ENCODE assay signal across 16 cellular contexts in the genomic region with DNA sequence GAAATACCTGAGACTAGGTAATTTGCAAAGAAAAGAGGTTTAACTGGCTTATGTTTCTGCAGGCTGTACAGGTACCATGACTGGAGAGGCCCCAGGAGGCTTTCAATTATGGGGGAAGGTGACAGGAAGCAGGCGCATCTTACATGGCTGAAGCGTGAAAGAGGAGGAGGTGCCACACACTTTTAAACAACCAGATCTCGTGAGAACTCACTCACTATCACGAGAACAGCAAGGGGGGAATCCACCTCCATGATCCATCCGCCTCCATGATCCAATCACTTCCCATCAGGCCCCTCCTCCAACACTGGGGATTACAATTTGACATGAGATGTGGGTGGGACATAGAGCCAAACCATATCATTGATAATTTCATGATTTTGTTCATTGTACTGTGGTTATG. TPM values are rescaled to one million over a fixed set of nuclear protein-coding genes. Genes with fewer than 3 reads are reported as not detected.
DNase-seq lines count a peak whose midpoint lies in the region; ATAC-seq, FAIRE-seq and TF ChIP-seq lines count a peak whose summit lies in the region.
"Had no signal": no experiment of that assay in that cellular context is flagged by ENCODE, and none has a peak within 500 bp of the region (broad histone marks: within the 10 kb centered on the region; RNA-seq: fewer than 3 reads in every experiment).

No MANE protein-coding gene starts in this region.

- H4K8ac ChIP-seq in H1 (ENCODE audit: extremely low read depth, insufficient read depth, low read length), result no peak overlapping the region

- peaks cover 0 to 3% (median 0%) of the 10 kb centered on the region in 4 experiments; a peak in 2 of 7 replicates for H3K4me1 ChIP-seq in H1 (replicated peaks in 1 of 4; ENCODE audit: control insufficient read depth in 3 of 4, insufficient read depth in 4 of 4, low read length in 3 of 4)

- H4K20me1 ChIP-seq in H1 (replicated peaks in 1 of 2; ENCODE audit: control insufficient read depth in 1 of 2, insufficient read depth in 2 of 2, low read length in 2 of 2), result peaks cover 3 to 4% of the 10 kb centered on the region in 2 experiments

- H3K27me3 ChIP-seq in CD4-positive, alpha-beta T cell (ENCODE audit: control insufficient read depth, insufficient read depth, low read length), result no peaks in the 10 kb centered on the region
- 0 out of 7 replicates have a peak, but pooled peaks cover 0 to 2% (median 0%) of the 10 kb centered on the region in 4 experiments for H3K27me3 ChIP-seq in H1 (replicated peaks in 1 of 4; ENCODE audit: control insufficient read depth in 3 of 4, extremely low read depth in 1 of 4, insufficient read depth in 3 of 4, low read length in 3 of 4)
- H3K27me3 ChIP-seq: BLaER1 had no signal

- H3K36me3 ChIP-seq in H1 (ENCODE audit: control insufficient read depth in 2 of 4, insufficient read depth in 4 of 4, low read length in 3 of 4), result peaks cover 0 to 1% (median 0%) of the 10 kb centered on the region in 4 experiments; a peak in 2 of 8 replicates

- POLR2A ChIA-PET in CD4-positive, alpha-beta T cell (lab: Charles Lee), result no interaction called here
- POLR2A ChIA-PET in H1 (lab: Charles Lee; ENCODE audit: partially characterized antibody), result no interaction called here

- no peak overlapping the region for H4K91ac ChIP-seq in H1 (replicated peaks; ENCODE audit: insufficient read length, low read length)

- FAIRE-seq in H1 (lab: Jason Lieb, UNC), result no peak
- FAIRE-seq: A204.1, GM12878 had no signal

- H3K27ac Mint-ChIP-seq in CD4-positive, alpha-beta T cell, result no peak overlapping the region
- H3K27ac Mint-ChIP-seq in neural crest cell (ENCODE audit: unreplicated experiment), result no peak overlapping the region
- H3K27ac Mint-ChIP-seq: CD14-positive monocyte; CD8-positive, alpha-beta T cell had no signal

- TF ChIP-seq POLR2A in H1 (IDR thresholded peaks at IDR 0.05; ENCODE audit: control extremely low read depth in 1 of 2, low read depth in 2 of 2, low read length in 2 of 2), result no peak

- no peak overlapping the region for H2AFZ ChIP-seq in H1 (ENCODE audit: low read length)

- H2BK5ac ChIP-seq in H1 (ENCODE audit: low read depth, low read length), result no peak overlapping the region

- no peaks in the 10 kb centered on the region for H3K9me3 ChIP-seq in CD4-positive, alpha-beta T cell (ENCODE audit: control insufficient read depth, low read length)
- H3K9me3 ChIP-seq in H1 (ENCODE audit: insufficient read depth in 2 of 2, low read depth in 1 of 2, low read length in 1 of 2), result no peaks in the 10 kb centered on the region
- H3K9me3 ChIP-seq: BLaER1, HAP-1 had no signal

- no peak overlapping the region for H2BK12ac ChIP-seq in H1 (ENCODE audit: low read depth, low read length)

- CTCF ChIA-PET in CD4-positive, alpha-beta T cell (lab: Charles Lee), result no interaction called here
- CTCF ChIA-PET in H1 (lab: Charles Lee; ENCODE audit: partially characterized antibody), result interaction anchor here (1.6 kb wide), 1 partner anchor 17 kb away, joined by 3 read pairs; no protein-coding TSS in a partner anchor

- H3K56ac ChIP-seq in H1 (replicated peaks; ENCODE audit: insufficient read length, low read depth, low read length), result no peak overlapping the region

- H3K9me3 Mint-ChIP-seq in CD4-positive, alpha-beta T cell, result no peaks in the 10 kb centered on the region
- no peaks in the 10 kb centered on the region for H3K9me3 Mint-ChIP-seq in neural crest cell
- H3K9me3 Mint-ChIP-seq: CD14-positive monocyte; CD8-positive, alpha-beta T cell had no signal

- WGBS in H1 (ENCODE audit: extremely low coverage in 1 of 2, insufficient coverage in 1 of 2, insufficient read length in 1 of 2, insufficient replicate concordance in 2 of 2, low coverage in 1 of 2, low lambda C conversion rate in 2 of 2, missing lambda C conversion rate in 1 of 2), 2 experiments, result 79% methylated on average over 5 of the region's 5 CpGs; no CpG with 5 or more reads in 1 of the 2 experiments

- H2AK5ac ChIP-seq in H1 (ENCODE audit: low read depth, low read length), result no peak overlapping the region

- no peak for DNase-seq in CD4-positive, alpha-beta T cell
- DNase-seq in NCI-H1436 (lab: John Stamatoyannopoulos, UW) (peak; percentile 58), H1 (ENCODE audit: low read depth in 1 of 2, low spot score in 2 of 2) (no peak), neural crest cell (ENCODE audit: low read depth, low spot score) (no peak), NCI-H1092 treated with DMSO at 0.1 percent for 48 hours (lab: John Stamatoyannopoulos, UW) (no peak), T-helper 9 cell (no peak), mesenteric fat pad (ENCODE audit: low spot score) (no peak)
- DNase-seq: Calu3; CD8-positive, alpha-beta T cell; DND-41; EL had no signal

- no peak overlapping the region for H4K5ac ChIP-seq in H1 (ENCODE audit: insufficient read length, low read depth, low read length)

- no peak overlapping the region for H3K9ac ChIP-seq in H1 (replicated peaks in 1 of 4; ENCODE audit: extremely low read depth in 1 of 4, low read depth in 3 of 4, low read length in 3 of 4)
- H3K9ac ChIP-seq: BLaER1 had no signal

- H3K18ac ChIP-seq in H1 (ENCODE audit: extremely low read depth, low read length), result no peak overlapping the region

- H3K4me2 ChIP-seq in H1 (ENCODE audit: insufficient read depth in 1 of 2, low read depth in 2 of 2, low read length in 2 of 2), result no peak overlapping the region
- H3K4me2 ChIP-seq: BLaER1 had no signal

- no peak overlapping the region for H2BK20ac ChIP-seq in H1 (ENCODE audit: low read length)

- intact Hi-C loops in CD4-positive, alpha-beta T cell (cut with DNase I, micrococcal nuclease), result loop anchor here in 1 of 2 experiments (5.0 to 10.0 kb wide), 4 partner anchors 160 to 955 kb away; partner anchors contain the start of genes NUP214, TSC1 and UCK1

- no peak overlapping the region for H3K27ac ChIP-seq in CD4-positive, alpha-beta T cell (ENCODE audit: low read depth, low read length)
- H3K27ac ChIP-seq in H1 (ENCODE audit: low read depth, low read length), result no peak overlapping the region
- H3K27ac ChIP-seq: BLaER1 had no signal

- no peak overlapping the region for H3K4me3 ChIP-seq in H1 (ENCODE audit: extremely low read depth in 1 of 4, insufficient read depth in 2 of 4, low read depth in 3 of 4, low read length in 4 of 4)
- H3K4me3 ChIP-seq: BLaER1, GM12878, HAP-1 had no signal

- H3K79me1 ChIP-seq in H1 (ENCODE audit: low read depth, low read length), result peaks cover 5% of the 10 kb centered on the region

- TF ChIP-seq CTCF in CD4-positive, alpha-beta T cell (IDR thresholded peaks at IDR 0.05), result no peak
- TF ChIP-seq CTCF in H1 (IDR thresholded peaks at IDR 0.05; ENCODE audit: control extremely low read depth in 1 of 3, insufficient read depth in 1 of 3, low read depth in 1 of 3, low read length in 3 of 3), result no peak
- no peak for TF ChIP-seq CTCF in neural crest cell (conservative IDR thresholded peaks at IDR 0.05)

- H3K23me2 ChIP-seq in H1 (ENCODE audit: low read depth, low read length), result peaks cover 6% of the 10 kb centered on the region; the same call in 1 of the 2 replicates

- peaks cover 23% of the 10 kb centered on the region for H3K36me3 Mint-ChIP-seq in CD4-positive, alpha-beta T cell (ENCODE audit: low read depth)
- H3K36me3 Mint-ChIP-seq in neural crest cell (ENCODE audit: low read depth), result no peaks in the 10 kb centered on the region

- no peak overlapping the region for H3K4ac ChIP-seq in H1 (replicated peaks; ENCODE audit: insufficient read length, low read depth, low read length)

- peaks cover 3 to 18% of the 10 kb centered on the region in 2 experiments; a peak in 3 of 4 replicates for H3K79me2 ChIP-seq in H1 (ENCODE audit: control insufficient read depth in 1 of 2, insufficient read depth in 2 of 2, low read length in 2 of 2)

- no peak overlapping the region for H3K23ac ChIP-seq in H1 (ENCODE audit: insufficient read length)

- no peak for ATAC-seq in CD4-positive, alpha-beta T cell (ENCODE audit: poor library complexity)
- ATAC-seq: CD8-positive, alpha-beta T cell; GM12878 had no signal

- no peak overlapping the region for H3K14ac ChIP-seq in H1 (ENCODE audit: insufficient read length)

- peaks cover 29% of the 10 kb centered on the region for H3K4me1 Mint-ChIP-seq in CD4-positive, alpha-beta T cell (ENCODE audit: low read depth)
- peaks cover 26% of the 10 kb centered on the region for H3K4me1 Mint-ChIP-seq in neural crest cell

- H2BK15ac ChIP-seq in H1 (ENCODE audit: low read length), result no peak overlapping the region

- no peak for TF ChIP-seq EP300 in H1 (IDR thresholded peaks at IDR 0.05; ENCODE audit: borderline replicate concordance in 1 of 2, low read depth in 2 of 2, low read length in 2 of 2)

- TF ChIP-seq RAD21 in H1 (IDR thresholded peaks at IDR 0.05 in 1 of 2, conservative IDR thresholded peaks at IDR 0.05 in 1 of 2; ENCODE audit: low read depth in 2 of 2, low read length in 2 of 2), result no peak

- H2BK120ac ChIP-seq in H1 (replicated peaks; ENCODE audit: low read depth, low read length), result no peak overlapping the region

- H3K27me3 Mint-ChIP-seq in CD4-positive, alpha-beta T cell, result peaks cover 36% of the 10 kb centered on the region
- H3K27me3 Mint-ChIP-seq in neural crest cell (ENCODE audit: low read depth), result peaks cover 47% of the 10 kb centered on the region

- H3K4me3 Mint-ChIP-seq in CD4-positive, alpha-beta T cell, result peak overlapping the region; percentile 21
- peak overlapping the region; percentile 5 for H3K4me3 Mint-ChIP-seq in neural crest cell
- H3K4me3 Mint-ChIP-seq: CD14-positive monocyte; CD8-positive, alpha-beta T cell had no signal

TF ChIP-seq in H1, 55 proteins besides CTCF, POLR2A, EP300 and RAD21:
- TF ChIP-seq TCF12 (IDR thresholded peaks at IDR 0.05; ENCODE audit: low read depth, low read length) (no peak), CHD2 (IDR thresholded peaks at IDR 0.05; ENCODE audit: low read length) (peak; percentile 49; the same call in 1 of the 2 replicates)

RNA-seq across cellular contexts. Expression of gene MED27, which starts 2.5 kb away (rescaled TPM):
- 10 to 100 TPM; 15.0 to 17.4 TPM for total RNA-seq in CD4-positive, alpha-beta T cell
- 29.9 and 32.7 TPM in 2 replicates for total RNA-seq in H1 (2021; fragmentation: NEBNext Ultra II Directional; extraction: Animal tissue kit (Norgen Biotek cat#: 25700))
- 47.7 and 56.5 TPM in 2 replicates for polyA plus RNA-seq in H1 (2011; rRNA removed)
- 44.4 TPM for polyA plus RNA-seq in H1 (2011; cell fraction: cytosol; rRNA removed)
- polyA plus RNA-seq in H1 (2011; cell fraction: nucleus; rRNA removed), result 32.8 TPM
- polyA plus RNA-seq in H1 (2012, experiment 1 of 2), result 33.4 to 41.5 TPM (median 38.8 TPM) in 4 replicates
- 42.6 TPM for polyA plus RNA-seq in H1 (2012, experiment 2 of 2)
- polyA plus RNA-seq in H1 (2013, experiment 1 of 2), result 28.8 TPM
- 28.3 TPM for polyA plus RNA-seq in H1 (2013, experiment 2 of 2)
- 46.9 and 54.7 TPM in 2 replicates for polyA minus RNA-seq in H1 (2011; rRNA and poly(A)+ RNA removed)
- polyA minus RNA-seq in H1 (2011; cell fraction: cytosol; rRNA and poly(A)+ RNA removed), result 21.1 TPM
- 24.3 TPM for polyA minus RNA-seq in H1 (2011; cell fraction: nucleus; rRNA and poly(A)+ RNA removed)
- total RNA-seq in neural crest cell (30.2 and 31.3 TPM in 2 replicates), mesenteric fat pad (15.8 TPM)
